2 cellular contexts compared by ENCODE assay signal in the genomic region with DNA sequence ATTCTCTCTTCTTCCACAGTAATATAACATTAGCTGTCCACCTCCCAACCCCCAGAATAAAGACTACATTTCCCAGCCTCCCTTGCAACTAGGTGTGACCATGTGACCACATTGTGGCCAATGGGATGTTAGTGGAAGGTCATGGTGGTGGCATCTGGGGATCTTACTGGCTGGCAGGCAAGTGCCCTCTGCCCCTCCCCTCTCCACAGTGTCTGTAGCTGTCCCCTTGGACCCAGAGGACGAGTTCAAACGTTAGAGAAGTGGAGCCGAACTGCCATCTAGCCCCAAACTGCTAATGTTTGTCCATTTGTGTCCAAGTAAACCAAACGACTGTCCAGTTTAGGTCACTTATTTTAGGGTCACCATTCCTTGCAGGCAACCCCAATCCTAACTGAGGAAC.
TF ChIP-seq lines count a peak whose summit lies in the region.

No MANE protein-coding gene starts in this region.

TF ChIP-seq in HEK293, 187 proteins besides CTCF, POLR2A, EP300 and RAD21 (continued from another document):
- TF ChIP-seq FEZF1 (tag by site-specific recombination; IDR thresholded peaks at IDR 0.05) (peak; percentile 45; the same call in 1 of the 2 replicates), SP3 (tag by site-specific recombination; IDR thresholded peaks at IDR 0.05) (0 out of 2 replicates have a peak, but pooled peaks have one; percentile 52), ZNF433 (tag by site-specific recombination; IDR thresholded peaks at IDR 0.05; ENCODE audit: low read depth) (no peak), ZNF266 (tag by site-specific recombination; IDR thresholded peaks at IDR 0.05; ENCODE audit: low read depth) (no peak), ZSCAN16 (tag by site-specific recombination; IDR thresholded peaks at IDR 0.05) (no peak), ZNF791 (tag by site-specific recombination; IDR thresholded peaks at IDR 0.05) (no peak), ZNF214 (tag by site-specific recombination; IDR thresholded peaks at IDR 0.05; ENCODE audit: borderline replicate concordance) (no peak), ZNF394 (tag by site-specific recombination; IDR thresholded peaks at IDR 0.05; ENCODE audit: borderline replicate concordance) (no peak), GLI2 (tag by site-specific recombination; IDR thresholded peaks at IDR 0.05; ENCODE audit: borderline replicate concordance, low read depth) (no peak), ZNF248 (tag by site-specific recombination; IDR thresholded peaks at IDR 0.05) (no peak), SP2 (tag by site-specific recombination; IDR thresholded peaks at IDR 0.05) (peak; percentile 62), ZNF473 (tag by site-specific recombination; IDR thresholded peaks at IDR 0.05) (no peak), REPIN1 (tag by site-specific recombination; IDR thresholded peaks at IDR 0.05; ENCODE audit: low read depth) (no peak), GLIS1 (tag by site-specific recombination; IDR thresholded peaks at IDR 0.05) (no peak)
TF ChIP-seq in HEK293: peak in this region for 4.

TF ChIP-seq in H1, 55 proteins besides CTCF, POLR2A, EP300 and RAD21:
- TF ChIP-seq, protein P1, sequence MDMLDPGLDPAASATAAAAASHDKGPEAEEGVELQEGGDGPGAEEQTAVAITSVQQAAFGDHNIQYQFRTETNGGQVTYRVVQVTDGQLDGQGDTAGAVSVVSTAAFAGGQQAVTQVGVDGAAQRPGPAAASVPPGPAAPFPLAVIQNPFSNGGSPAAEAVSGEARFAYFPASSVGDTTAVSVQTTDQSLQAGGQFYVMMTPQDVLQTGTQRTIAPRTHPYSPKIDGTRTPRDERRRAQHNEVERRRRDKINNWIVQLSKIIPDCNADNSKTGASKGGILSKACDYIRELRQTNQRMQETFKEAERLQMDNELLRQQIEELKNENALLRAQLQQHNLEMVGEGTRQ (IDR thresholded peaks at IDR 0.05; ENCODE audit: low read length): peak; percentile 98
- TF ChIP-seq CHD1 (IDR thresholded peaks at IDR 0.05; ENCODE audit: low read depth, low read length): no peak
- no peak for TF ChIP-seq NRF1 (IDR thresholded peaks at IDR 0.05; ENCODE audit: low read depth, low read length)
- TF ChIP-seq EZH2 (IDR thresholded peaks at IDR 0.05; ENCODE audit: low read depth, low read length, severe bottlenecking): no peak
- TF ChIP-seq RNF2 (IDR thresholded peaks at IDR 0.05; ENCODE audit: borderline replicate concordance, low read depth, low read length, missing control alignments, poor library complexity, severe bottlenecking): no peak
- TF ChIP-seq SRF (IDR thresholded peaks at IDR 0.05; ENCODE audit: low read depth, low read length): no peak
- TF ChIP-seq MAX (IDR thresholded peaks at IDR 0.05): no peak
- TF ChIP-seq SIX5 (IDR thresholded peaks at IDR 0.05; ENCODE audit: low read depth, low read length): peak; percentile 88
- peak; percentile 93 for TF ChIP-seq SP1 (IDR thresholded peaks at IDR 0.05; ENCODE audit: low read depth, low read length)
- no peak for TF ChIP-seq ATF2 (IDR thresholded peaks at IDR 0.05; ENCODE audit: low read length)
- TF ChIP-seq ASH2L (IDR thresholded peaks at IDR 0.05; ENCODE audit: low read length): no peak
- TF ChIP-seq HDAC6 (IDR thresholded peaks at IDR 0.05; ENCODE audit: low read depth, low read length): no peak
- no peak for TF ChIP-seq CBX8 (IDR thresholded peaks at IDR 0.05; ENCODE audit: borderline replicate concordance, low read depth, low read length)
- TF ChIP-seq POU5F1 (IDR thresholded peaks at IDR 0.05; ENCODE audit: low read depth, low read length): no peak
- TF ChIP-seq RXRA (IDR thresholded peaks at IDR 0.05; ENCODE audit: insufficient read depth, low read depth, low read length): no peak
- TF ChIP-seq ZNF274 (IDR thresholded peaks at IDR 0.05; ENCODE audit: borderline replicate concordance, extremely low read depth, low read length): no peak
- TF ChIP-seq CHD2 (IDR thresholded peaks at IDR 0.05; ENCODE audit: low read length): peak; percentile 89
- TF ChIP-seq MAFK (IDR thresholded peaks at IDR 0.05; ENCODE audit: low read depth, low read length): no peak
- TF ChIP-seq GABPA (IDR thresholded peaks at IDR 0.05; ENCODE audit: borderline replicate concordance, insufficient read depth, low read length): no peak
- no peak for TF ChIP-seq SIN3A (conservative IDR thresholded peaks at IDR 0.05 in 1 of 2, IDR thresholded peaks at IDR 0.05 in 1 of 2; ENCODE audit: low read depth in 1 of 2, low read length in 2 of 2)
- TF ChIP-seq CREB1 (IDR thresholded peaks at IDR 0.05): 0 out of 2 replicates have a peak, but pooled peaks have one; percentile 29
- TF ChIP-seq, protein P2, sequence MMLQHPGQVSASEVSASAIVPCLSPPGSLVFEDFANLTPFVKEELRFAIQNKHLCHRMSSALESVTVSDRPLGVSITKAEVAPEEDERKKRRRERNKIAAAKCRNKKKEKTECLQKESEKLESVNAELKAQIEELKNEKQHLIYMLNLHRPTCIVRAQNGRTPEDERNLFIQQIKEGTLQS (IDR thresholded peaks at IDR 0.05; ENCODE audit: insufficient read depth, low read depth, low read length): peak; percentile 95
- TF ChIP-seq, protein P3, sequence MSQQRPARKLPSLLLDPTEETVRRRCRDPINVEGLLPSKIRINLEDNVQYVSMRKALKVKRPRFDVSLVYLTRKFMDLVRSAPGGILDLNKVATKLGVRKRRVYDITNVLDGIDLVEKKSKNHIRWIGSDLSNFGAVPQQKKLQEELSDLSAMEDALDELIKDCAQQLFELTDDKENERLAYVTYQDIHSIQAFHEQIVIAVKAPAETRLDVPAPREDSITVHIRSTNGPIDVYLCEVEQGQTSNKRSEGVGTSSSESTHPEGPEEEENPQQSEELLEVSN (IDR thresholded peaks at IDR 0.05): no peak
